Comparison of ENCODE assay signal across 1 cellular context in the genomic region with DNA sequence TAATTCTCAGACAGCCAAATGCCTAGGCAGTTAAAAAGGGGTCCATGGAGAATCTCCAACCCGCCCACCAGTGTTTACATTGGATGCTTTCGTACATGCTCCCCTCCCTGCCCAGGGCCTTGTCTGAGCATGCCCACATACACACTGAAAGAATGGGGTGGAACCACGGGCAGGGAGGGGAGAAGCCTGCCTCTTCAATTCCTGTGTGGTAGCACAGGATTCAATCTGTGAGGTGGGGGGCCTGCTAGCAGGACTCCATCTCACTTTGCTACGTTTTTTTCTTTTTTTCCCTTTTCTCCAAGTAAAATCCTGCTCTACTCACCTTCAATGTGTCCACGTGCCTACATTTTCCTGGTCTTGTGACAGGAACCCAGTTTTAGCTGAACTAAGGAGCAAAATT.
TF ChIP-seq lines count a peak whose summit lies in the region.

No MANE protein-coding gene starts in this region.

TF ChIP-seq in HCT116, 20 proteins besides CTCF, POLR2A, EP300 and RAD21 (continued from another document):
- TF ChIP-seq YY1 (IDR thresholded peaks at IDR 0.05; ENCODE audit: extremely low read depth, insufficient replicate concordance, low read depth, low read length): no peak
